ENCODE assay signal across 7 cellular contexts in the genomic region with DNA sequence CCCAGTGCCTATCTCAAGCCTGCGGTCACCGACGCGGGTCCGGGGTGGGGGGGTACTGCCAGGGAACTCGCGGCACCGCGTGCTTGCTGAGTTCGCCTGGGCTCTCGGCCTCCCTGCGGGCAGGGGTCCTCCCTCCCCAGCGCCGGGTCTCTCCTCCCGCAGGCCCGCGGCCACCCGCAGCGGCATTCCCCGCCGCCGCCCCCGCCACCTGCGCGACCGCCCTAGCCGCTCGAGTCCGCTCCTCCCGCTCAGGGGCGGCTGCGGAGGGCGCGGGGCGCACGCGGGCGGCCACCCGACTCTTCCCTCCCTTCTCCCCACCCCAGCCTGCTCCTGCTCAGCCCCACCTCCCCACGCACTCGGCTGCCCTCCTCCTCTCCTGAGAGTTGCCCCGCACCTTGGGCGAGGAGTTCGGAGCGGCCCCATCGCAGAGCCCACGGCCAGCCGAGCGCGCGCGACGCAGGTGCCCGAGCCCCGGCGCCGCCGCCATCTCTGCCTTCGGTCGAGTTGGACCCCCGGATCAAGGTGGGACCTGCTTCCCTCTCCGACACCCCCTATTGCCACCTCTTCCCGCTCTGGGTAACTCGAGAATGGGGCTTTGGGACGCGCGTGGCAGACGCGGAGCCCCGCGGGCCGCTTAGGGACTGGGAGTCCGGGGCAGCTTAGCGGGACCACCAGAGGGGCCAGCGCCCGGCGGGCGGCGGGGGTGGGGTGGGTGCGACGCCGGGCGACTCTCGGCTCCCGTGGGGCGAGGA.
DNase-seq lines count a peak whose midpoint lies in the region; ATAC-seq and TF ChIP-seq lines count a peak whose summit lies in the region.

No MANE protein-coding gene starts in this region.

- peaks cover 0 to 6% of the 10 kb centered on the region in 2 donors for H3K36me3 Mint-ChIP-seq in stimulated activated naive B cell treated with anti-CD40 and anti-IgM and Interleukin-4, amounts not matched to agents 10 μg/mL and 1 μg/mL and 100 μg/mL, for 72 hours
- no peaks in the 10 kb centered on the region for H3K36me3 Mint-ChIP-seq in effector memory CD8-positive, alpha-beta T cell (ENCODE audit: insufficient read depth)

- CTCF ChIA-PET in HEK293 (lab: Yijun Ruan, JAX): no interaction called here

- no peak for TF ChIP-seq CTCF in HEK293 (tag by site-specific recombination; IDR thresholded peaks at IDR 0.05)

- peaks cover 19 to 24% of the 10 kb centered on the region in 2 donors for H3K27me3 Mint-ChIP-seq in stimulated activated naive B cell treated with anti-CD40 and anti-IgM and Interleukin-4, amounts not matched to agents 10 μg/mL and 1 μg/mL and 100 μg/mL, for 72 hours
- peaks cover 31 to 36% of the 10 kb centered on the region in 2 donors for H3K27me3 Mint-ChIP-seq in effector memory CD8-positive, alpha-beta T cell

- no peaks in the 10 kb centered on the region for H3K36me3 ChIP-seq in HEK293 (ENCODE audit: control insufficient read depth in 2 of 2, insufficient read depth in 1 of 2, low read length in 2 of 2)

- POLR2A ChIA-PET in HEK293 (lab: Yijun Ruan, JAX): no interaction called here

- peaks cover 6% of the 10 kb centered on the region; the same call in 1 of the 2 replicates for H3K4me1 ChIP-seq in HEK293 (ENCODE audit: control insufficient read depth, insufficient read depth, low read length)

- peak overlapping the region; percentile 71; the same call in 1 of the 2 replicates for H3K27ac ChIP-seq in HEK293 (ENCODE audit: extremely low read depth, low read depth, low read length)

- peak overlapping the region; percentile 54 for H3K4me3 ChIP-seq in HEK293 (ENCODE audit: low read depth, low read length)

- H3K27ac Mint-ChIP-seq in stimulated activated naive B cell treated with anti-CD40 and anti-IgM and Interleukin-4, amounts not matched to agents 10 μg/mL and 1 μg/mL and 100 μg/mL, for 72 hours: no peak overlapping the region
- no peak overlapping the region for H3K27ac Mint-ChIP-seq in effector memory CD8-positive, alpha-beta T cell

- peaks cover 0 to 2% of the 10 kb centered on the region in 2 donors for H3K4me1 Mint-ChIP-seq in stimulated activated naive B cell treated with anti-CD40 and anti-IgM and Interleukin-4, amounts not matched to agents 10 μg/mL and 1 μg/mL and 100 μg/mL, for 72 hours
- H3K4me1 Mint-ChIP-seq in effector memory CD8-positive, alpha-beta T cell (ENCODE audit: low read depth in 2 of 2): no peaks in the 10 kb centered on the region

- no peaks in the 10 kb centered on the region for H3K9me3 ChIP-seq in HEK293 (ENCODE audit: control insufficient read depth, insufficient read depth, low read depth, low read length)

- H3K4me3 Mint-ChIP-seq in stimulated activated naive B cell treated with anti-CD40 and anti-IgM and Interleukin-4, amounts not matched to agents 10 μg/mL and 1 μg/mL and 100 μg/mL, for 72 hours: peak overlapping the region in 1 of 2 donors; percentile 32
- H3K4me3 Mint-ChIP-seq in effector memory CD8-positive, alpha-beta T cell: no peak overlapping the region

- peak; percentile 14 to 23 for ATAC-seq in stimulated activated naive B cell treated with anti-CD40 and anti-IgM and Interleukin-4, amounts not matched to agents 10 μg/mL and 1 μg/mL and 100 μg/mL, for 72 hours (replicated peaks)
- no peak for ATAC-seq in GM18858 (IDR thresholded peaks at IDR 0.05; ENCODE audit: unreplicated experiment)
- no peak for ATAC-seq in effector memory CD8-positive, alpha-beta T cell (replicated peaks)

- no peaks in the 10 kb centered on the region for H3K9me3 Mint-ChIP-seq in stimulated activated naive B cell treated with anti-CD40 and anti-IgM and Interleukin-4, amounts not matched to agents 10 μg/mL and 1 μg/mL and 100 μg/mL, for 72 hours
- peaks cover 0 to 2% of the 10 kb centered on the region in 2 donors for H3K9me3 Mint-ChIP-seq in effector memory CD8-positive, alpha-beta T cell

- DNase-seq in astrocyte of the hippocampus (ENCODE audit: low read depth, low spot score): peak; percentile 54
- peak; percentile 60 for DNase-seq in iPS-NIHi7 (ENCODE audit: extremely low spot score)
- DNase-seq in stimulated activated naive B cell treated with anti-CD40 and anti-IgM and Interleukin-4, amounts not matched to agents 10 μg/mL and 1 μg/mL and 100 μg/mL, for 72 hours: no peak
- no peak for DNase-seq in A172 (ENCODE audit: low spot score)
- no peak for DNase-seq in effector memory CD8-positive, alpha-beta T cell

TF ChIP-seq in HEK293, 187 proteins besides CTCF, POLR2A, EP300 and RAD21 (continues in another document):
- TF ChIP-seq KLF16 (tag by site-specific recombination; IDR thresholded peaks at IDR 0.05) (no peak), ZNF223 (tag by site-specific recombination; IDR thresholded peaks at IDR 0.05) (no peak), ZNF394 (tag by site-specific recombination; IDR thresholded peaks at IDR 0.05; ENCODE audit: borderline replicate concordance) (no peak), GFI1B (tag by site-specific recombination; IDR thresholded peaks at IDR 0.05) (no peak), ZNF366 (tag by site-specific recombination; conservative IDR thresholded peaks at IDR 0.05) (no peak), ZNF335 (tag by site-specific recombination; conservative IDR thresholded peaks at IDR 0.05) (peak; percentile 71; the same call in 1 of the 2 replicates), ZFP41 (tag by site-specific recombination; IDR thresholded peaks at IDR 0.05; ENCODE audit: borderline replicate concordance) (no peak), ZNF596 (tag by site-specific recombination; IDR thresholded peaks at IDR 0.05) (no peak), INSM2 (tag by site-specific recombination; IDR thresholded peaks at IDR 0.05) (no peak), ZNF747 (tag by site-specific recombination; IDR thresholded peaks at IDR 0.05) (no peak), ZNF174 (tag by site-specific recombination; IDR thresholded peaks at IDR 0.05) (no peak), ZNF114 (tag by site-specific recombination; IDR thresholded peaks at IDR 0.05) (no peak), ZFHX2 (tag by site-specific recombination; conservative IDR thresholded peaks at IDR 0.05) (peak; percentile 87), SP2 (tag by site-specific recombination; IDR thresholded peaks at IDR 0.05) (peak; percentile 45; the same call in 1 of the 2 replicates), ZNF555 (tag by site-specific recombination; conservative IDR thresholded peaks at IDR 0.05) (no peak), TRIM28 (IDR thresholded peaks at IDR 0.05; ENCODE audit: borderline replicate concordance, low read length) (no peak), GLIS2 (tag by site-specific recombination; IDR thresholded peaks at IDR 0.05) (peak; percentile 24; the same call in 1 of the 2 replicates), ZSCAN18 (tag by site-specific recombination; IDR thresholded peaks at IDR 0.05) (no peak)
- TF ChIP-seq, protein P1, sequence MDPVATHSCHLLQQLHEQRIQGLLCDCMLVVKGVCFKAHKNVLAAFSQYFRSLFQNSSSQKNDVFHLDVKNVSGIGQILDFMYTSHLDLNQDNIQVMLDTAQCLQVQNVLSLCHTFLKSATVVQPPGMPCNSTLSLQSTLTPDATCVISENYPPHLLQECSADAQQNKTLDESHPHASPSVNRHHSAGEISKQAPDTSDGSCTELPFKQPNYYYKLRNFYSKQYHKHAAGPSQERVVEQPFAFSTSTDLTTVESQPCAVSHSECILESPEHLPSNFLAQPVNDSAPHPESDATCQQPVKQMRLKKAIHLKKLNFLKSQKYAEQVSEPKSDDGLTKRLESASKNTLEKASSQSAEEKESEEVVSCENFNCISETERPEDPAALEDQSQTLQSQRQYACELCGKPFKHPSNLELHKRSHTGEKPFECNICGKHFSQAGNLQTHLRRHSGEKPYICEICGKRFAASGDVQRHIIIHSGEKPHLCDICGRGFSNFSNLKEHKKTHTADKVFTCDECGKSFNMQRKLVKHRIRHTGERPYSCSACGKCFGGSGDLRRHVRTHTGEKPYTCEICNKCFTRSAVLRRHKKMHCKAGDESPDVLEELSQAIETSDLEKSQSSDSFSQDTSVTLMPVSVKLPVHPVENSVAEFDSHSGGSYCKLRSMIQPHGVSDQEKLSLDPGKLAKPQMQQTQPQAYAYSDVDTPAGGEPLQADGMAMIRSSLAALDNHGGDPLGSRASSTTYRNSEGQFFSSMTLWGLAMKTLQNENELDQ (tag by site-specific recombination; IDR thresholded peaks at IDR 0.05; ENCODE audit: low read depth): no peak

Comparison
In these comparisons a context has a peak if more than half of its experiments do, and no peak if none do; other contexts are left out.
1. DNase-seq: peak in astrocyte of the hippocampus (single experiment) and iPS-NIHi7 (single experiment); none in stimulated activated naive B cell treated with anti-CD40 and anti-IgM and Interleukin-4, amounts not matched to agents 10 μg/mL and 1 μg/mL and 100 μg/mL, for 72 hours (single experiment), A172 (single experiment) and effector memory CD8-positive, alpha-beta T cell (0 of 3).
2. ATAC-seq: peak in stimulated activated naive B cell treated with anti-CD40 and anti-IgM and Interleukin-4, amounts not matched to agents 10 μg/mL and 1 μg/mL and 100 μg/mL, for 72 hours (2 of 2); none in GM18858 (single experiment) and effector memory CD8-positive, alpha-beta T cell (single experiment).